1 cellular context compared by ENCODE assay signal in the genomic region with DNA sequence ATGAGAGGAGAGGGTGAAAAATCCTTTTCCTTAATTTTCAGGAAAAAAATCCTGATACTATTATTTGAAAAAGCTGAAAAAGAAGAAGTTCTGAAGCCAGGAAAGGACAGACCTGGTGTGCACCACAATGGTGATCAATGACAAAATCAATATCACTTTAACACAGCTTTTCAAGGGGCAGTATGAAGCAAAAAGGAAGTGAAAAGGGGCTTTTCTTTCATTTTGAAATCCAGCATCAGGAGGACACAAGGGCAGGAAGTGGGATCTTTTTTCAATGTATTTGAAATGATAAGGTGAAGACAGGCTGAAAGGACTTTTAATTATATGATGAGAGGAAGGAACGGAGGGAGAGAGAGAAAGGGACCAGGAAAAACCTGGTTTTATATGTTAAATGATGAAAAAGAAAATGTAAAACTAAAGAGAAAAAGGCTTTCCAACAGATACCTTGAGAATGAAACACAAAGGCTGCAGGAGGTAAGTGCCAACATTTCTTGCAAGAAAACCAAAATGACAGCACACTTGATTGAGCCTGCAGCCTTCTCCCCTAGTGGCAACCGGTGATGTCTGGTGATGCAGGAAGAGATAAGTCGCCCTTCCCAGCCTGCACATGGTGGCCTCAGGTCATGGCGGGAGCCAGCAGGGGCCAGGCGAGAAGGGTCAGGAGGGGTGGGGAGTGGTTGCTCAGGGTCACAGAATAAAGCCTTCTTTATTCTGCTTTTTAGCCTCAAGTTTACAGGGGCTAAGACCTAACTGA.
TF ChIP-seq lines count a peak whose summit lies in the region.

No MANE protein-coding gene starts in this region.

TF ChIP-seq in HEK293T, 16 proteins besides CTCF, POLR2A, EP300 and RAD21:
- TF ChIP-seq CTBP1 (IDR thresholded peaks at IDR 0.05; ENCODE audit: borderline replicate concordance), result no peak
- no peak for TF ChIP-seq LEF1 (IDR thresholded peaks at IDR 0.05; ENCODE audit: borderline replicate concordance)
- no peak for TF ChIP-seq ARNT (IDR thresholded peaks at IDR 0.05)
- TF ChIP-seq ZNF384 (IDR thresholded peaks at IDR 0.05), result no peak
- TF ChIP-seq, protein P1, sequence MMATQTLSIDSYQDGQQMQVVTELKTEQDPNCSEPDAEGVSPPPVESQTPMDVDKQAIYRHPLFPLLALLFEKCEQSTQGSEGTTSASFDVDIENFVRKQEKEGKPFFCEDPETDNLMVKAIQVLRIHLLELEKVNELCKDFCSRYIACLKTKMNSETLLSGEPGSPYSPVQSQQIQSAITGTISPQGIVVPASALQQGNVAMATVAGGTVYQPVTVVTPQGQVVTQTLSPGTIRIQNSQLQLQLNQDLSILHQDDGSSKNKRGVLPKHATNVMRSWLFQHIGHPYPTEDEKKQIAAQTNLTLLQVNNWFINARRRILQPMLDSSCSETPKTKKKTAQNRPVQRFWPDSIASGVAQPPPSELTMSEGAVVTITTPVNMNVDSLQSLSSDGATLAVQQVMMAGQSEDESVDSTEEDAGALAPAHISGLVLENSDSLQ (IDR thresholded peaks at IDR 0.05), result no peak
- TF ChIP-seq TARDBP (IDR thresholded peaks at IDR 0.05), result no peak
- no peak for TF ChIP-seq SP1 (IDR thresholded peaks at IDR 0.05)
TF ChIP-seq in HEK293T: peak in this region for 0.
